ENCODE assay signal across 23 cellular contexts in genomic region chr6:87919001-87919400, GRCh38.
"Had no signal": no experiment of that assay in that cellular context is flagged by ENCODE, and none has a peak within 500 bp of the region (broad histone marks: within the 10 kb centered on the region; RNA-seq: fewer than 3 reads in every experiment).

No MANE protein-coding gene starts in this region.

- H3K4me2 ChIP-seq: PC-9 had no signal

- H3K27me3 ChIP-seq: brain microvascular endothelial cell, cardiac muscle cell had no signal

- DNase-seq: activated CD4-positive, alpha-beta memory T cell treated with anti-CD3 and anti-CD28 coated beads, Interleukin-2, amount 10 ng/mL, durations not matched to agents 7 days and 5 days; activated CD4-positive, alpha-beta T cell treated with anti-CD3 and anti-CD28 coated beads, Interleukin-2, amount 10 ng/mL, durations not matched to agents 7 days and 5 days; activated CD4-positive, CD25-positive, alpha-beta regulatory T cell; activated gamma-delta T cell; activated naive CD4-positive, alpha-beta T cell treated with anti-CD3 and anti-CD28 coated beads for 36 hours; activated T-cell treated with anti-CD3 and anti-CD28 coated beads for 4 hours; activated T-cell treated with anti-CD3 and anti-CD28 coated beads, Interleukin-2, amount 50 U/mL, for 48 hours; amygdala; brain microvascular endothelial cell; Kasumi-1; NCI-H1417 treated with DMSO at 0.1 percent for 48 hours; NCI-H1694; NCI-H2029; NCI-H69; NK-92 treated with Interleukin-12 subunit alpha and Interleukin-12 subunit beta, amount 100 ng/mL, for 24 hours; PC-9; SHP77 treated with DMSO at 0.1 percent for 48 hours; T-helper 1 cell had no signal

- H3K27ac ChIP-seq: brain microvascular endothelial cell, cardiac muscle cell, PC-9, VCaP had no signal

- H3K4me3 ChIP-seq: cardiac muscle cell, PC-9 had no signal

- H3K4me3 Mint-ChIP-seq: activated CD4-positive, alpha-beta memory T cell treated with anti-CD3 and anti-CD28 coated beads, Interleukin-2, amount 10 ng/mL, durations not matched to agents 7 days and 5 days; activated CD4-positive, alpha-beta T cell treated with anti-CD3 and anti-CD28 coated beads, Interleukin-2, amount 10 ng/mL, durations not matched to agents 7 days and 5 days; activated naive CD4-positive, alpha-beta T cell treated with anti-CD3 and anti-CD28 coated beads for 36 hours; activated naive CD8-positive, alpha-beta T cell; activated T-helper 17 cell treated with anti-CD3 and anti-CD28 coated beads, Interleukin-2, amount 50 U/mL, for 72 hours had no signal

- H3K9me3 Mint-ChIP-seq: activated CD4-positive, alpha-beta memory T cell treated with anti-CD3 and anti-CD28 coated beads, Interleukin-2, amount 10 ng/mL, durations not matched to agents 7 days and 5 days; activated CD4-positive, alpha-beta T cell treated with anti-CD3 and anti-CD28 coated beads, Interleukin-2, amount 10 ng/mL, durations not matched to agents 7 days and 5 days; activated naive CD4-positive, alpha-beta T cell treated with anti-CD3 and anti-CD28 coated beads for 36 hours; activated T-helper 17 cell treated with anti-CD3 and anti-CD28 coated beads, Interleukin-2, amount 50 U/mL, for 72 hours had no signal

- FAIRE-seq: astrocyte had no signal

- H2AFZ ChIP-seq: PC-9 had no signal

- ATAC-seq: activated T-helper 17 cell treated with anti-CD3 and anti-CD28 coated beads, Interleukin-2, amount 50 U/mL, for 72 hours had no signal

- H3K36me3 Mint-ChIP-seq: activated naive CD8-positive, alpha-beta T cell had no signal

- H3K27ac Mint-ChIP-seq: activated CD4-positive, alpha-beta memory T cell treated with anti-CD3 and anti-CD28 coated beads, Interleukin-2, amount 10 ng/mL, durations not matched to agents 7 days and 5 days; activated CD4-positive, alpha-beta T cell treated with anti-CD3 and anti-CD28 coated beads, Interleukin-2, amount 10 ng/mL, durations not matched to agents 7 days and 5 days; activated naive CD4-positive, alpha-beta T cell treated with anti-CD3 and anti-CD28 coated beads for 36 hours; activated naive CD8-positive, alpha-beta T cell; activated T-helper 17 cell treated with anti-CD3 and anti-CD28 coated beads, Interleukin-2, amount 50 U/mL, for 72 hours had no signal

- H3K36me3 ChIP-seq: brain microvascular endothelial cell, cardiac muscle cell had no signal
